ENCODE assay signal across 8 cellular contexts in the genomic region with DNA sequence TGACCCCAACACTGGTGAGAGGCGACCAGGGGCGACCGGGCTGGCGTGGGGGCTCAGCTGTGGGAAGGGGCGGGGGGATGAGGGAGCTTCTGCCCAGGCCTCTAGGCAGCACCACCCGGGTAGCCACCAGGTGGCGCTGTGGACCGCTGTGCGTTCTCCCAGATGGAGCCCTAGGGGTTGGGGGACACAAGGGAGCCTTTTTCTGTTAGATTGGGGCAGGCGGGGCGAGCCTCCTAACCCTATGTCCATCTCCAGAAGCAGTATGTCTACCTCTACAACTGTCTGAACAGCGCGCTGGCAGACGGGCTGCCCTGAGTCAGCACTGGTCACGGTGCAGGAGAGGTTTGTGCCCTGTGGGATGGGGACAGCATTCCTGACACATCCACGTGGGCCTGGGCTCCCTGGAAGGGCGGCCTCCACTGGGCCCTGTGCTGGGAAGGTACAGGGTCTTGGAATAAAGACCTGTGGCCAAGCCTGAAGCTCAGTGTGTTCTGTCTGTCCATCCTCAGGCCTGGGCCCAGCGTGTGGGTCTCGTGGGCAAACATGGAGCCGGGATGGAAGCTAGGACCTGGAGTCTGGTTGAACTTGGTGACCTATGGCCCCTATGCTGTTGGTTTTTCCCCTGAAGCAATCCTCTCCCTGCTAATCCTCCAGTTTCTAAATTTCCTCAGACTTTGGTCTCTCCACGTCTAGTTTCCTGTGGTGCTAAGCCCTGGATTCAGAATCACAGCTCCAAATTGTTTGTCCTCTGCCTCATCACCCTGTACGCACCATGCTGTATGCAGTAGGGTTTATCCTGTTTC. TPM values are rescaled to one million over a fixed set of nuclear protein-coding genes. Genes with fewer than 3 reads are reported as not detected.
DNase-seq lines count a peak whose midpoint lies in the region; ATAC-seq lines count a peak whose summit lies in the region.

No MANE protein-coding gene starts in this region.

- H3K36me3 Mint-ChIP-seq in effector memory CD8-positive, alpha-beta T cell (ENCODE audit: insufficient read depth) = peaks cover 3% of the 10 kb centered on the region

- no peaks in the 10 kb centered on the region for H3K9me3 Mint-ChIP-seq in effector memory CD8-positive, alpha-beta T cell

- H3K27me3 Mint-ChIP-seq in effector memory CD8-positive, alpha-beta T cell = peaks cover 51 to 74% of the 10 kb centered on the region in 2 donors

- H3K4me3 Mint-ChIP-seq in effector memory CD8-positive, alpha-beta T cell = no peak overlapping the region

- peaks cover 22 to 25% of the 10 kb centered on the region in 2 donors for H3K4me1 Mint-ChIP-seq in effector memory CD8-positive, alpha-beta T cell (ENCODE audit: low read depth in 2 of 2)

- in situ Hi-C loops in ACHN (cut with HindIII; ENCODE audit: low pct_ligation_motif_present, low pct_unique_long_range_greater_than_20kb, low sequenced_read_pairs) = no loop called here

- ATAC-seq in GM18498 (IDR thresholded peaks at IDR 0.05; ENCODE audit: unreplicated experiment) = peak; percentile 43
- peak; percentile 65 for ATAC-seq in effector memory CD8-positive, alpha-beta T cell (replicated peaks)
- ATAC-seq in HG03442 (IDR thresholded peaks at IDR 0.05; ENCODE audit: unreplicated experiment) = no peak

- H3K27ac Mint-ChIP-seq in effector memory CD8-positive, alpha-beta T cell = no peak overlapping the region

- DNase-seq in ACHN = peak; percentile 68
- peak; percentile 69 for DNase-seq in NCI-H345 (lab: John Stamatoyannopoulos, UW)
- peak; percentile 25 to 45 for DNase-seq in activated CD8-positive, alpha-beta memory T cell treated with anti-CD3 and anti-CD28 coated beads for 4 hours (ENCODE audit: low read depth in 2 of 2)
- DNase-seq in effector memory CD8-positive, alpha-beta T cell = peak; percentile 75 to 76 (median 75)
- peak; percentile 58 for DNase-seq in mucosa of gallbladder (ENCODE audit: low spot score)
- peak; percentile 31 to 58 for DNase-seq in stimulated activated CD8-positive, alpha-beta memory T cell treated with anti-CD3 and anti-CD28 coated beads, Interleukin-7, amount 100 ng/mL, for 1 hour (ENCODE audit: low read depth in 2 of 2)

RNA-seq across cellular contexts. Expression of gene SPTLC1, which starts 23.1 kb away (rescaled TPM):
- 65.1 TPM for total RNA-seq in mucosa of gallbladder
